In genomic region chr6:31763617-31763940, GRCh38 we compare ENCODE assay signal across 1 cellular context.
A peak's percentile ranks its signal among the peaks of the same experiment; 100 is the strongest.
TF ChIP-seq lines count a peak whose summit lies in the region.

No MANE protein-coding gene starts in this region.

TF ChIP-seq in HepG2, 621 proteins besides CTCF, POLR2A, EP300 and RAD21 (continued from another document):
- no peak for TF ChIP-seq FOXP4 (CRISPR knock-in tag; IDR thresholded peaks at IDR 0.05)
- TF ChIP-seq ZNF552 (CRISPR knock-in tag; IDR thresholded peaks at IDR 0.05; ENCODE audit: borderline replicate concordance), result no peak
- no peak for TF ChIP-seq HMG20A (CRISPR knock-in tag; IDR thresholded peaks at IDR 0.05; ENCODE audit: borderline replicate concordance)
- TF ChIP-seq ZBTB7A (CRISPR knock-in tag; IDR thresholded peaks at IDR 0.05), result no peak
- TF ChIP-seq CSRNP2 (CRISPR knock-in tag; conservative IDR thresholded peaks at IDR 0.05; ENCODE audit: low read depth), result no peak
- no peak for TF ChIP-seq GFI1 (CRISPR knock-in tag; IDR thresholded peaks at IDR 0.05; ENCODE audit: borderline replicate concordance)
- TF ChIP-seq ZNF337 (CRISPR knock-in tag; IDR thresholded peaks at IDR 0.05; ENCODE audit: borderline replicate concordance, low read depth), result no peak
- peak; percentile 18; the same call in 1 of the 2 replicates for TF ChIP-seq MED1 (CRISPR knock-in tag; IDR thresholded peaks at IDR 0.05)
- TF ChIP-seq HNF4G (IDR thresholded peaks at IDR 0.05; ENCODE audit: borderline replicate concordance, low read depth, low read length), result no peak
- TF ChIP-seq HNF4G (CRISPR knock-in tag; IDR thresholded peaks at IDR 0.05; ENCODE audit: borderline replicate concordance, low read depth), result no peak
- TF ChIP-seq ATF7-NPFF (CRISPR knock-in tag; IDR thresholded peaks at IDR 0.05; ENCODE audit: low read depth), result no peak
- 0 out of 2 replicates have a peak, but pooled peaks have one; percentile 27 for TF ChIP-seq BHLHE40 (IDR thresholded peaks at IDR 0.05; ENCODE audit: low read length)
- TF ChIP-seq ZNF292 (CRISPR knock-in tag; IDR thresholded peaks at IDR 0.05; ENCODE audit: borderline replicate concordance, low read depth), result no peak
TF ChIP-seq in HepG2: peak in this region for 23.
